ENCODE assay signal across 16 cellular contexts in genomic region chr6:4940416-4940815, GRCh38.
"Had no signal": no experiment of that assay in that cellular context is flagged by ENCODE, and none has a peak within 500 bp of the region (broad histone marks: within the 10 kb centered on the region; RNA-seq: fewer than 3 reads in every experiment).

No MANE protein-coding gene starts in this region.

- FAIRE-seq: frontal cortex had no signal

- DNase-seq: activated CD4-positive, alpha-beta T cell treated with anti-CD3 and anti-CD28 coated beads, Interleukin-2, amount 50 U/mL, for 48 hours; activated CD4-positive, CD25-positive, alpha-beta regulatory T cell treated with anti-CD3 and anti-CD28 coated beads, Interleukin-2, amount 50 U/mL, for 72 hours; activated gamma-delta T cell treated with Interleukin-2 at 50 U/mL for 16 hours; activated T-cell treated with anti-CD3 and anti-CD28 coated beads, Interleukin-2, amount 50 U/mL, for 4 hours; aorta; effector CD4-positive, alpha-beta T cell; islet precursor cell; left ventricle myocardium inferior; mesendoderm; stimulated activated CD4-positive, alpha-beta T cell treated with anti-CD3 and anti-CD28 coated beads, Interleukin-2, amount 100 ng/mL, for 48 hours; stimulated activated naive CD8-positive, alpha-beta T cell treated with anti-CD3 and anti-CD28 coated beads, Interleukin-15, Interleukin-2, amounts not matched to agents 100 U/mL and 50 U/mL, for 24 hours; upper lobe of left lung had no signal

- H3K27me3 ChIP-seq: cardiac muscle cell, suprapubic skin, upper lobe of left lung had no signal

- H3K9me3 Mint-ChIP-seq: activated T-cell treated with anti-CD3 and anti-CD28 coated beads, Interleukin-2, amount 50 U/mL, for 4 hours had no signal

- H3K36me3 ChIP-seq: cardiac muscle cell had no signal

- H3K27ac ChIP-seq: cardiac muscle cell, coronary artery, left ventricle myocardium inferior, suprapubic skin, upper lobe of left lung had no signal

- H3K4me3 ChIP-seq: cardiac muscle cell, coronary artery, left ventricle myocardium inferior, suprapubic skin, upper lobe of left lung had no signal

- ATAC-seq: activated T-cell treated with anti-CD3 and anti-CD28 coated beads, Interleukin-2, amount 50 U/mL, for 4 hours; stimulated activated naive CD8-positive, alpha-beta T cell treated with anti-CD3 and anti-CD28 coated beads, Interleukin-15, Interleukin-2, amounts not matched to agents 100 U/mL and 50 U/mL, for 24 hours had no signal

- H3K4me3 Mint-ChIP-seq: activated T-cell treated with anti-CD3 and anti-CD28 coated beads, Interleukin-2, amount 50 U/mL, for 4 hours had no signal

- H3K9me3 ChIP-seq: left ventricle myocardium inferior, suprapubic skin, upper lobe of left lung had no signal
